12 cellular contexts compared by ENCODE assay signal in the genomic region with DNA sequence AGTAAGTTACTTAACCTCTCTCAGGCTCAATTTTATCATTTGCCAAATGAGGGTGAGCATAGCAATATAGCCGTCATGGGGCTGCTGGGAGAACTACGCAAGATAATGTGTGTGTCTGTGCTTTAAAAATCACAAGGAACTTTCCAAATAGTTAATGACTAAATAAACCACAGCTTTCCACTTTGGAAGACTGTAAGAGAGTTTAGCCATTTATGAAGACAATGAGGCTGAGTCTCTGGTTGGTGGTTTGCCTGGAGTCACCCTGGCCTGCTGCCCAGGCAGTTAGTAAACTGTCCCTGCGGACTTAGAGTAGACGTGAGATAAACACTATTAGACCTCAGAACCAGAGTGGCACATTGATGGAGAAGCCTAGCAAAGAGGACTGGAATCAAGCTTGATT.
DNase-seq lines count a peak whose midpoint lies in the region; ATAC-seq and TF ChIP-seq lines count a peak whose summit lies in the region.
"Had no signal": no experiment of that assay in that cellular context is flagged by ENCODE, and none has a peak within 500 bp of the region (broad histone marks: within the 10 kb centered on the region; RNA-seq: fewer than 3 reads in every experiment).

No MANE protein-coding gene starts in this region.

- no peaks in the 10 kb centered on the region for H3K36me3 ChIP-seq in smooth muscle cell (ENCODE audit: low read depth)
- no peaks in the 10 kb centered on the region for H3K36me3 ChIP-seq in lower lobe of right lung
- H3K36me3 ChIP-seq: upper lobe of left lung had no signal

- no peaks in the 10 kb centered on the region for H4K20me1 ChIP-seq in smooth muscle cell (ENCODE audit: low read depth)

- WGBS in smooth muscle cell (ENCODE audit: low lambda C conversion rate) = 28% methylated on average over 4 of the region's 4 CpGs

- H3K27ac ChIP-seq in smooth muscle cell (ENCODE audit: low read depth) = peak overlapping the region; percentile 88
- H3K27ac ChIP-seq in lower lobe of right lung = no peak overlapping the region
- H3K27ac ChIP-seq: upper lobe of left lung had no signal

- DNase-seq in GOT3 (lab: John Stamatoyannopoulos, UW) (peak; percentile 83), astrocyte of the cerebellum (ENCODE audit: low read depth) (peak; percentile 78), left cardiac atrium (peak; percentile 81), smooth muscle cell (lab: John Stamatoyannopoulos, UW; ENCODE audit: unreplicated experiment) (no peak), AG08396 (ENCODE audit: low spot score) (no peak), lower lobe of right lung (no peak), NCI-H1694 (lab: John Stamatoyannopoulos, UW) (no peak)
- DNase-seq: DMS53, NCI-H1417 treated with DMSO at 0.1 percent for 48 hours, upper lobe of left lung had no signal

- H3K4me1 ChIP-seq in smooth muscle cell (ENCODE audit: low read depth) (no peaks in the 10 kb centered on the region), lower lobe of right lung (no peaks in the 10 kb centered on the region)
- H3K4me1 ChIP-seq: upper lobe of left lung had no signal

- ATAC-seq in left cardiac atrium = peak; percentile 89 to 91
- ATAC-seq in HG03280 (IDR thresholded peaks at IDR 0.05; ENCODE audit: unreplicated experiment) = no peak
- ATAC-seq in lower lobe of right lung = no peak
- ATAC-seq: activated T-helper 17 cell treated with anti-CD3 and anti-CD28 coated beads, Interleukin-2, amount 50 U/mL, for 72 hours had no signal

- no peak overlapping the region for H3K4me3 ChIP-seq in astrocyte of the cerebellum (ENCODE audit: low read depth, low read length)
- no peak overlapping the region for H3K4me3 ChIP-seq in smooth muscle cell
- H3K4me3 ChIP-seq in lower lobe of right lung = no peak overlapping the region
- H3K4me3 ChIP-seq: upper lobe of left lung had no signal

- H3K9ac ChIP-seq in smooth muscle cell (ENCODE audit: low read depth) = peak overlapping the region; percentile 42

- H3F3A ChIP-seq in smooth muscle cell (ENCODE audit: low read depth) = peaks cover 5% of the 10 kb centered on the region

- intact Hi-C loops in left cardiac atrium (cut with DNase I) = no loop called here
- intact Hi-C loops in lower lobe of right lung (cut with DNase I) = no loop called here

- peak overlapping the region; percentile 6 for H3K4me2 ChIP-seq in smooth muscle cell

- H3K27me3 ChIP-seq in smooth muscle cell (ENCODE audit: low read depth) (no peaks in the 10 kb centered on the region), lower lobe of right lung (ENCODE audit: low read depth) (no peaks in the 10 kb centered on the region)
- H3K27me3 ChIP-seq: upper lobe of left lung had no signal

- no peaks in the 10 kb centered on the region for H3K9me3 ChIP-seq in smooth muscle cell (replicated peaks; ENCODE audit: low read depth)
- no peaks in the 10 kb centered on the region for H3K9me3 ChIP-seq in lower lobe of right lung
- H3K9me3 ChIP-seq: upper lobe of left lung had no signal

- H2AFZ ChIP-seq in smooth muscle cell (ENCODE audit: low read depth) = no peak overlapping the region

- no peaks in the 10 kb centered on the region for H3K79me2 ChIP-seq in smooth muscle cell (ENCODE audit: low read depth)

- in situ Hi-C loops in astrocyte of the cerebellum (cut with HindIII; ENCODE audit: low sequenced_read_pairs) = no loop called here

- no peak for TF ChIP-seq CTCF in astrocyte of the cerebellum (IDR thresholded peaks at IDR 0.05; ENCODE audit: low read depth, low read length, missing control alignments)
- TF ChIP-seq CTCF in smooth muscle cell (IDR thresholded peaks at IDR 0.05; ENCODE audit: borderline replicate concordance, insufficient read depth, poor library complexity, severe bottlenecking) = no peak
- TF ChIP-seq CTCF in lower lobe of right lung (IDR thresholded peaks at IDR 0.05) = no peak

Comparison
In these comparisons a context has a peak if more than half of its experiments do, and no peak if none do; other contexts are left out.
1. DNase-seq: peak in GOT3 (single experiment), astrocyte of the cerebellum (single experiment) and left cardiac atrium (single experiment); none in smooth muscle cell (single experiment), AG08396 (single experiment), lower lobe of right lung (single experiment) and NCI-H1694 (single experiment).
2. ATAC-seq: peak in left cardiac atrium (2 of 2); none in HG03280 (single experiment) and lower lobe of right lung (0 of 2).